ENCODE assay signal across 8 cellular contexts in the genomic region with DNA sequence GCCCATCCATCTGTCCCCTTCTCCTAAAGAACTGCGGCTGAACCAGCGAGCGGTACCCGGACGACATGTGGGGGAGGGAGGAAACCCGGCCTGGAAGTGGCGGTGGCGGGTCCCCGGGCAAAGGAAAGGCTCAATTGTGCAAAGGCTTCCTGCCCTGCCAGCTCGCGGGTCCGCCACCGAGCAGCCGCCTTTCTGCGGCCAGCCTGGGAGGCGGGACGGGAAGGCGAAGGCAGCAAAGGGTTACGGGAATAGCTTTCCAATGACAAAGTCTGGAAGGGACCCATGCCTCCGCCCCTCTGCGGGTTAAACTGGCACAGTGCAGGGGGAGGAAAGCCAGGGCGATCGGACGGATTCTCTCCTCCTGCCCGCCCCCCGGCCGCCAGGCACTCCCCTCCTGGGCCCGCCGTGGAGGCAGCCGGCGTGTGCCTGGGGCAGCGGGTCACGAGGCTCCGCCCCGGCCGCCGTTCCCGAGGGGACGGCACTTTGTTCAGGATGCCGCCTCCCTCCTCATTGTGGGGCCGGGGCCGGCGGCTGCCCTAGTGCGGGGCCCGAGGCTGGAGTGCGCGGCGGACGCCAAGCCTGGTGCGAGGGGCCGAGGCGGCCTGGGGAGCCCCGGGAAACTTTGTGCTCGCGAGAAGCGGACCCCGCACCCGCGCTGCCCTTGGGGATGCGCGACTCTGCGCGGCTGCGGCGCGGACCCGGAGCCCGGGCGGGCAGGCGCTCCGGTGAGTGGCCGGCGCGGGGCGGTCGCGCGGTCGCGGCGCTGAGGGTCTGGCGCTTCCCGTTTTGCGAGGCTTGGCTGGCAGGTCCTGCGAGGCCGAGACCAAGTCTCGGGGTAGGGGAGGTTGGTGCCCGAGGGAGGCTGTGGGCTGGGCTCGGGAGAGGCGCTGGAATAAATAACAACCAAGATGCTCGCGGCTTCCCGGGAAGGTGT. TPM values are rescaled to one million over a fixed set of nuclear protein-coding genes. Genes with fewer than 3 reads are reported as not detected.
DNase-seq lines count a peak whose midpoint lies in the region; ATAC-seq and TF ChIP-seq lines count a peak whose summit lies in the region.

A gene with protein sequence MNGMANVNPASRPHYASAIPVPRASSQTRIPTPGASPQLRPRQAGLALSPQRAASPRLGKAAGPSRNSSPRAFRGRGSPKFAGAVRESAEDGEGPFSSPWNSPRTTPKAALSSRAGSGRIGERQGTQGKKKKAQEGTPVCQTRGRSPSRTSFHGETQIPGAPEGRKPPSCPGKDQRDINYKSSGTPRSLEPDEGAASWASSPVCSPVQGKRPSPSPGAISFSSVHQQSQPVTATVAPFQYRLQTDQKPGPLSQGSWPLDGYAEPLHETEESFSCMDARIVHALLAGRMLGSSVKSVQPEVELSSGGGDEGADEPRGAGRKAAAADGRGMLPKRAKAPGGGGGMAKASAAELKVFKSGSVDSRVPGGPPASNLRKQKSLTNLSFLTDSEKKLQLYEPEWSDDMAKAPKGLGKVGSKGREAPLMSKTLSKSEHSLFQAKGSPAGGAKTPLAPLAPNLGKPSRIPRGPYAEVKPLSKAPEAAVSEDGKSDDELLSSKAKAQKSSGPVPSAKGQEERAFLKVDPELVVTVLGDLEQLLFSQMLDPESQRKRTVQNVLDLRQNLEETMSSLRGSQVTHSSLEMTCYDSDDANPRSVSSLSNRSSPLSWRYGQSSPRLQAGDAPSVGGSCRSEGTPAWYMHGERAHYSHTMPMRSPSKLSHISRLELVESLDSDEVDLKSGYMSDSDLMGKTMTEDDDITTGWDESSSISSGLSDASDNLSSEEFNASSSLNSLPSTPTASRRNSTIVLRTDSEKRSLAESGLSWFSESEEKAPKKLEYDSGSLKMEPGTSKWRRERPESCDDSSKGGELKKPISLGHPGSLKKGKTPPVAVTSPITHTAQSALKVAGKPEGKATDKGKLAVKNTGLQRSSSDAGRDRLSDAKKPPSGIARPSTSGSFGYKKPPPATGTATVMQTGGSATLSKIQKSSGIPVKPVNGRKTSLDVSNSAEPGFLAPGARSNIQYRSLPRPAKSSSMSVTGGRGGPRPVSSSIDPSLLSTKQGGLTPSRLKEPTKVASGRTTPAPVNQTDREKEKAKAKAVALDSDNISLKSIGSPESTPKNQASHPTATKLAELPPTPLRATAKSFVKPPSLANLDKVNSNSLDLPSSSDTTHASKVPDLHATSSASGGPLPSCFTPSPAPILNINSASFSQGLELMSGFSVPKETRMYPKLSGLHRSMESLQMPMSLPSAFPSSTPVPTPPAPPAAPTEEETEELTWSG (N-terminal part only) (plus strand): TSS at position 510 of the 934 bp plus-strand sequence. CDS start 83,758 bp downstream, outside the sequence.

- peak within 1 kb of the TSS; percentile 4 to 32 for H3K4me3 ChIP-seq in body of pancreas
- H3K4me3 ChIP-seq in psoas muscle: peak within 1 kb of the TSS; percentile 73

- no peaks in the 10 kb centered on the region for H3K27me3 ChIP-seq in body of pancreas
- H3K27me3 ChIP-seq in psoas muscle (ENCODE audit: insufficient read depth in 3 of 3, low read length in 2 of 3): peaks cover 0 to 63% (median 17%) of the 10 kb centered on the region in 3 donors

- intact Hi-C loops in body of pancreas (cut with DNase I): no loop called here
- intact Hi-C loops in psoas muscle (cut with DNase I): no loop called here

- H3K4me1 ChIP-seq in body of pancreas (peaks cover 17% of the 10 kb centered on the region), psoas muscle (peaks cover 27% of the 10 kb centered on the region)

- TF ChIP-seq CTCF in body of pancreas (IDR thresholded peaks at IDR 0.05) (peak in 1 of 7 experiments; percentile 9), psoas muscle (IDR thresholded peaks at IDR 0.05) (no peak)

- peak within 1 kb of the TSS in 3 of 4 donors; percentile 15 to 61 (median 35) for H3K27ac ChIP-seq in body of pancreas
- H3K27ac ChIP-seq in psoas muscle: peak within 1 kb of the TSS; percentile 74

- peak in 1 of 3 donors; percentile 30 for TF ChIP-seq POLR2A in body of pancreas (IDR thresholded peaks at IDR 0.05)

- H3K9me3 ChIP-seq in body of pancreas (no peaks in the 10 kb centered on the region), psoas muscle (no peaks in the 10 kb centered on the region)

- peak; percentile 70 for ATAC-seq in body of pancreas
- peak; percentile 54 to 72 (median 68) for ATAC-seq in psoas muscle
- ATAC-seq in HG03095 (IDR thresholded peaks at IDR 0.05; ENCODE audit: unreplicated experiment): no peak
- ATAC-seq in HG02870 (IDR thresholded peaks at IDR 0.05; ENCODE audit: unreplicated experiment): no peak

- peak; percentile 63 for DNase-seq in activated effector memory CD4-positive, alpha-beta T cell treated with anti-CD3 and anti-CD28 coated beads, Interleukin-2, amount 50 U/mL, for 16 hours
- no peak for DNase-seq in activated effector memory CD4-positive, alpha-beta T cell treated with Interleukin-2 at 50 U/mL for 16 hours
- DNase-seq in NCI-H446 (lab: John Stamatoyannopoulos, UW): peak; percentile 47 to 84
- DNase-seq in body of pancreas: peak; percentile 44 to 59 (median 52)
- peak in 45 of 51 donors; percentile 25 to 83 (median 62) for DNase-seq in hypothalamus (lab: John Stamatoyannopoulos, UW)
- DNase-seq in psoas muscle: peak; percentile 82 to 83

- no peaks in the 10 kb centered on the region for H3K36me3 ChIP-seq in body of pancreas (replicated peaks in 1 of 2; ENCODE audit: insufficient read depth in 1 of 2, low read depth in 2 of 2)
- no peaks in the 10 kb centered on the region for H3K36me3 ChIP-seq in psoas muscle (ENCODE audit: insufficient read depth in 1 of 2, low read depth in 1 of 2)

- 1 to 2% methylated on average over 18 to 91 of the region's 93 CpGs for WGBS in body of pancreas, 2 donors
- 1% methylated on average over 76 to 93 of the region's 93 CpGs for WGBS in psoas muscle, 3 donors

RNA-seq across cellular contexts. Expression of the gene that starts here (rescaled TPM):
- 10 to 100 TPM; 11.5 to 13.7 TPM for total RNA-seq in body of pancreas
- total RNA-seq in psoas muscle: 10 to 100 TPM in 3 of 4 donors, 1 to 10 TPM in 1; 8.4 to 13.3 (median 11.3) TPM
- 1 to 10 TPM; 1.8 to 3.1 (median 1.8) TPM for polyA plus RNA-seq in psoas muscle

Comparison
In these comparisons a context has a peak if more than half of its experiments do, and no peak if none do; other contexts are left out.
1. ATAC-seq: peak in body of pancreas (single experiment) and psoas muscle (4 of 4); none in HG03095 (single experiment) and HG02870 (single experiment).